1 cellular context compared by ENCODE assay signal in genomic region chr16:71461686-71462648, GRCh38.
A peak's percentile ranks its signal among the peaks of the same experiment; 100 is the strongest.
TF ChIP-seq lines count a peak whose summit lies in the region.

Gene ZNF23, minus strand, starts transcription at chr16:71462247. Its CDS starts 5,451 bp downstream, at chr16:71456796.

TF ChIP-seq in HepG2, 621 proteins besides CTCF, POLR2A, EP300 and RAD21 (continued from another document and continues in another):
- TF ChIP-seq, protein P1, sequence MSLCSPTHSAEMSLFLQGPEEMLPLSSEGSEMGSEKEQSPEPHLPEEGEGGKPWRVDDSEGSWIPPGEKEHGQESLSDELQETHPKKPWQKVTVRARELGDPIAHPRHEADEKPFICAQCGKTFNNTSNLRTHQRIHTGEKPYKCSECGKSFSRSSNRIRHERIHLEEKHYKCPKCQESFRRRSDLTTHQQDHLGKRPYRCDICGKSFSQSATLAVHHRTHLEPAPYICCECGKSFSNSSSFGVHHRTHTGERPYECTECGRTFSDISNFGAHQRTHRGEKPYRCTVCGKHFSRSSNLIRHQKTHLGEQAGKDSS (CRISPR knock-in tag; IDR thresholded peaks at IDR 0.05; ENCODE audit: borderline replicate concordance, low read depth) = peak; percentile 76
- TF ChIP-seq SKIL (CRISPR knock-in tag; IDR thresholded peaks at IDR 0.05; ENCODE audit: borderline replicate concordance) (peak; percentile 24; the same call in 1 of the 2 replicates), NFE2L1 (CRISPR knock-in tag; IDR thresholded peaks at IDR 0.05; ENCODE audit: borderline replicate concordance) (peak; percentile 73; the same call in 1 of the 2 replicates), ZNF703 (CRISPR knock-in tag; IDR thresholded peaks at IDR 0.05; ENCODE audit: borderline replicate concordance) (peak; percentile 42; the same call in 1 of the 2 replicates), ZNF609 (CRISPR knock-in tag; IDR thresholded peaks at IDR 0.05; ENCODE audit: borderline replicate concordance) (no peak), ZNF460 (CRISPR knock-in tag; IDR thresholded peaks at IDR 0.05; ENCODE audit: borderline replicate concordance) (no peak), FLYWCH1 (CRISPR knock-in tag; IDR thresholded peaks at IDR 0.05) (no peak), ZBTB38 (CRISPR knock-in tag; IDR thresholded peaks at IDR 0.05) (peak; percentile 93), CREB1 (IDR thresholded peaks at IDR 0.05) (peak; percentile 96), CREB1 (CRISPR knock-in tag; IDR thresholded peaks at IDR 0.05) (peak; percentile 100), SNRNP70 (IDR thresholded peaks at IDR 0.05; ENCODE audit: low read depth, low read length) (no peak), THRA (CRISPR knock-in tag; IDR thresholded peaks at IDR 0.05; ENCODE audit: borderline replicate concordance) (peak; percentile 91), EHMT2 (IDR thresholded peaks at IDR 0.05; ENCODE audit: borderline replicate concordance, low read depth, low read length) (peak; percentile 66; the same call in 1 of the 2 replicates), SIN3B (IDR thresholded peaks at IDR 0.05; ENCODE audit: low read length) (peak; percentile 86), KDM4B (CRISPR knock-in tag; IDR thresholded peaks at IDR 0.05) (peak; percentile 98), ZNF674 (CRISPR knock-in tag; IDR thresholded peaks at IDR 0.05; ENCODE audit: low read depth) (0 out of 2 replicates have a peak, but pooled peaks have one; percentile 67), SUZ12 (IDR thresholded peaks at IDR 0.05; ENCODE audit: low read depth, low read length) (no peak), SP5 (CRISPR knock-in tag; IDR thresholded peaks at IDR 0.05; ENCODE audit: borderline replicate concordance, low read depth) (peak; percentile 54), ARHGAP35 (CRISPR knock-in tag; IDR thresholded peaks at IDR 0.05; ENCODE audit: borderline replicate concordance) (peak; percentile 96), REXO4 (CRISPR knock-in tag; IDR thresholded peaks at IDR 0.05; ENCODE audit: borderline replicate concordance) (no peak), ZNF326 (CRISPR knock-in tag; IDR thresholded peaks at IDR 0.05; ENCODE audit: borderline replicate concordance) (0 out of 2 replicates have a peak, but pooled peaks have one; percentile 20), NFATC3 (CRISPR knock-in tag; IDR thresholded peaks at IDR 0.05) (peak; percentile 94), PATZ1 (CRISPR knock-in tag; IDR thresholded peaks at IDR 0.05) (no peak), SRSF9 (IDR thresholded peaks at IDR 0.05; ENCODE audit: borderline replicate concordance, insufficient read depth, low read depth, low read length, poor library complexity, severe bottlenecking) (no peak), MATR3 (CRISPR knock-in tag; IDR thresholded peaks at IDR 0.05) (no peak), ZNF274 (CRISPR knock-in tag; IDR thresholded peaks at IDR 0.05) (peak; percentile 93), HNRNPK (IDR thresholded peaks at IDR 0.05; ENCODE audit: low read depth, low read length, poor library complexity, severe bottlenecking) (peak; percentile 87), ZNF552 (CRISPR knock-in tag; IDR thresholded peaks at IDR 0.05; ENCODE audit: borderline replicate concordance) (peak; percentile 77; the same call in 1 of the 2 replicates), ZNF367 (CRISPR knock-in tag; IDR thresholded peaks at IDR 0.05; ENCODE audit: borderline replicate concordance) (0 out of 2 replicates have a peak, but pooled peaks have one; percentile 23), MZF1 (CRISPR knock-in tag; IDR thresholded peaks at IDR 0.05; ENCODE audit: borderline replicate concordance) (peak; percentile 82; the same call in 1 of the 2 replicates), ZNF512 (CRISPR knock-in tag; IDR thresholded peaks at IDR 0.05) (peak; percentile 29; the same call in 1 of the 2 replicates), ZNF577 (CRISPR knock-in tag; IDR thresholded peaks at IDR 0.05; ENCODE audit: borderline replicate concordance, low read depth) (no peak), REPIN1 (CRISPR knock-in tag; IDR thresholded peaks at IDR 0.05; ENCODE audit: borderline replicate concordance, low read depth) (peak; percentile 98), DMTF1 (CRISPR knock-in tag; IDR thresholded peaks at IDR 0.05) (no peak), GATA4 (IDR thresholded peaks at IDR 0.05; ENCODE audit: borderline replicate concordance, low read depth) (peak; percentile 83), SRY (CRISPR knock-in tag; IDR thresholded peaks at IDR 0.05) (peak; percentile 96), PAXIP1 (CRISPR knock-in tag; conservative IDR thresholded peaks at IDR 0.05) (peak; percentile 38; the same call in 1 of the 2 replicates)
- TF ChIP-seq, protein P2, sequence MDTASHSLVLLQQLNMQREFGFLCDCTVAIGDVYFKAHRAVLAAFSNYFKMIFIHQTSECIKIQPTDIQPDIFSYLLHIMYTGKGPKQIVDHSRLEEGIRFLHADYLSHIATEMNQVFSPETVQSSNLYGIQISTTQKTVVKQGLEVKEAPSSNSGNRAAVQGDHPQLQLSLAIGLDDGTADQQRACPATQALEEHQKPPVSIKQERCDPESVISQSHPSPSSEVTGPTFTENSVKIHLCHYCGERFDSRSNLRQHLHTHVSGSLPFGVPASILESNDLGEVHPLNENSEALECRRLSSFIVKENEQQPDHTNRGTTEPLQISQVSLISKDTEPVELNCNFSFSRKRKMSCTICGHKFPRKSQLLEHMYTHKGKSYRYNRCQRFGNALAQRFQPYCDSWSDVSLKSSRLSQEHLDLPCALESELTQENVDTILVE (CRISPR knock-in tag; IDR thresholded peaks at IDR 0.05) = 0 out of 2 replicates have a peak, but pooled peaks have one; percentile 89
